ENCODE assay signal across 27 cellular contexts in genomic region chr2:63772061-63772460, GRCh38.
"Had no signal": no experiment of that assay in that cellular context is flagged by ENCODE, and none has a peak within 500 bp of the region (broad histone marks: within the 10 kb centered on the region; RNA-seq: fewer than 3 reads in every experiment).

No MANE protein-coding gene starts in this region.

- H3K4me1 Mint-ChIP-seq: mesothelial cell of epicardium, naive B cell had no signal

- H3K36me3 Mint-ChIP-seq: naive B cell had no signal

- H3K4me3 ChIP-seq: colonic mucosa, esophagus squamous epithelium, gastrocnemius medialis, heart right ventricle, left lung, lower lobe of right lung, mucosa of descending colon had no signal

- H3K4me3 Mint-ChIP-seq: dendritic cell treated with granulocyte-macrophage colony-stimulating factor and Interleukin-4, amounts not matched to agents 40 ng/mL and 50 ng/mL, for 4 days; effector memory CD8-positive, alpha-beta T cell; endodermal cell; mesothelial cell of epicardium; naive B cell had no signal

- ATAC-seq: effector memory CD8-positive, alpha-beta T cell; esophagus mucosa; gastrocnemius medialis; heart right ventricle; left cardiac atrium; left lung; left ventricle myocardium superior; lower lobe of right lung; mucosa of descending colon had no signal

- H3K4me1 ChIP-seq: colonic mucosa, esophagus squamous epithelium, gastrocnemius medialis, heart right ventricle, left lung, lower lobe of right lung had no signal

- H3K27me3 ChIP-seq: colonic mucosa, esophagus squamous epithelium, gastrocnemius medialis, heart right ventricle, left lung had no signal

- H3K9me3 ChIP-seq: colonic mucosa, esophagus squamous epithelium, gastrocnemius medialis had no signal

- H3K9me3 Mint-ChIP-seq: effector memory CD8-positive, alpha-beta T cell had no signal

- H3K27ac Mint-ChIP-seq: dendritic cell treated with granulocyte-macrophage colony-stimulating factor and Interleukin-4, amounts not matched to agents 40 ng/mL and 50 ng/mL, for 4 days; effector memory CD8-positive, alpha-beta T cell; endodermal cell; mesothelial cell of epicardium had no signal

- H3K27me3 Mint-ChIP-seq: dendritic cell treated with granulocyte-macrophage colony-stimulating factor and Interleukin-4, amounts not matched to agents 40 ng/mL and 50 ng/mL, for 4 days; naive B cell had no signal

- FAIRE-seq: endometrium, keratinocyte had no signal

- H3K27ac ChIP-seq: colonic mucosa, epithelial cell of prostate, esophagus squamous epithelium, gastrocnemius medialis, heart right ventricle, left lung, lower lobe of right lung had no signal

- H3K36me3 ChIP-seq: colonic mucosa, esophagus squamous epithelium, gastrocnemius medialis, heart right ventricle, left lung, lower lobe of right lung had no signal

- DNase-seq: colonic mucosa; cortex of kidney; effector CD8-positive, alpha-beta T cell; effector memory CD8-positive, alpha-beta T cell; endodermal cell; erythroblast; esophagus squamous epithelium; foreskin fibroblast; foreskin melanocyte; gastrocnemius medialis; glutamatergic neuron; head of caudate nucleus; heart right ventricle; hippocampal formation; left cardiac atrium; left lung; left ventricle myocardium superior; lower lobe of right lung; mesenchymal stem cell; mucosa of descending colon; naive B cell had no signal
